24 cellular contexts compared by ENCODE assay signal in the genomic region with DNA sequence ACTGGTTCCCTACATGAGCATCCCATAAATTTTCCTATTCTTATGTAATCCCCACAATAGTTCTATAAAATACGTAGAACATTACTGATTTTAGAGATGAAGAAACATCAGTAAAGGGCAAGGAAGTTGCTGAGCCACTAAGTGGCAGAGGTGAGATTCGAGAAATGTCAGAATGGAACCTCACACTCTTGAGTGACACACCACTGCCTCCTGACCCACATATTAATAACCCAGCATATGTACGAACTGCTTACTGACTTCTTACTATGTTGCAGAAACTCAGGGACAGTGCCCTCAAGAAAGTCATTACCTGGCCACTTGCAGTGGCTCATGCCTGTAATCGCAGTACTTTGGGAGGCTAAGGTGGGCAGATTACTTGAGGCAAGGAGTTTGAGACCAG.
"Had no signal": no experiment of that assay in that cellular context is flagged by ENCODE, and none has a peak within 500 bp of the region (broad histone marks: within the 10 kb centered on the region; RNA-seq: fewer than 3 reads in every experiment).

No MANE protein-coding gene starts in this region.

- ATAC-seq: mucosa of descending colon, right lobe of liver, T-helper 17 cell, upper lobe of right lung had no signal

- H3K9me3 ChIP-seq: colonic mucosa, left ventricle myocardium inferior, mucosa of descending colon, ovary, right lobe of liver, suprapubic skin, tibial artery, upper lobe of right lung had no signal

- H3K4me3 Mint-ChIP-seq: activated naive CD8-positive, alpha-beta T cell; nephron progenitor cell; T-helper 17 cell had no signal

- H3K27ac ChIP-seq: colonic mucosa, left ventricle myocardium inferior, ovary, right lobe of liver, suprapubic skin, tibial artery, upper lobe of right lung, WERI-Rb-1 had no signal

- H3K4me1 Mint-ChIP-seq: T-helper 17 cell had no signal

- H3K4me1 ChIP-seq: colonic mucosa, right lobe of liver, suprapubic skin, upper lobe of right lung had no signal

- H3K27me3 ChIP-seq: colonic mucosa, ovary, right lobe of liver, suprapubic skin, tibial artery, upper lobe of right lung had no signal

- H3K36me3 ChIP-seq: colonic mucosa, left ventricle myocardium inferior, ovary, right lobe of liver, suprapubic skin, tibial artery, upper lobe of right lung, WERI-Rb-1 had no signal

- H3K27ac Mint-ChIP-seq: activated naive CD8-positive, alpha-beta T cell; nephron progenitor cell; progenitor cell of endocrine pancreas; T-helper 17 cell had no signal

- H3K4me3 ChIP-seq: colonic mucosa, left ventricle myocardium inferior, lung, mucosa of descending colon, ovary, right lobe of liver, suprapubic skin, tibial artery, upper lobe of right lung had no signal

- H3K27me3 Mint-ChIP-seq: activated naive CD8-positive, alpha-beta T cell; progenitor cell of endocrine pancreas; T-helper 17 cell had no signal

- DNase-seq: activated CD4-positive, alpha-beta T cell treated with anti-CD3 and anti-CD28 coated beads for 48 hours; activated CD4-positive, alpha-beta T cell treated with anti-CD3 and anti-CD28 coated beads, Interleukin-2, amount 50 U/mL, for 48 hours; activated effector memory CD4-positive, alpha-beta T cell treated with Interleukin-2 at 50 U/mL for 16 hours; activated naive CD4-positive, alpha-beta T cell treated with Interleukin-2 at 50 U/mL for 16 hours; activated T-cell treated with anti-CD3 and anti-CD28 coated beads, Interleukin-2, amount 50 U/mL, for 48 hours; anterior cingulate cortex; cerebellar nuclear complex; colonic mucosa; effector CD8-positive, alpha-beta T cell; left ventricle myocardium inferior; mucosa of descending colon; nephron progenitor cell; ovary; right lobe of liver; stimulated activated CD4-positive, alpha-beta T cell treated with anti-CD3 and anti-CD28 coated beads, Interleukin-2, amount 100 ng/mL, for 48 hours; T-helper 17 cell; T1000; tibial artery; upper lobe of right lung; WERI-Rb-1 had no signal
